1 cellular context compared by ENCODE assay signal in genomic region chr2:120323214-120323613, GRCh38.
TF ChIP-seq lines count a peak whose summit lies in the region.

No MANE protein-coding gene starts in this region.

TF ChIP-seq in H1, 55 proteins besides CTCF, POLR2A, EP300 and RAD21:
- no peak for TF ChIP-seq KDM1A (IDR thresholded peaks at IDR 0.05; ENCODE audit: borderline replicate concordance, low read length)
- peak; percentile 44; the same call in 1 of the 2 replicates for TF ChIP-seq CEBPB (IDR thresholded peaks at IDR 0.05; ENCODE audit: low read depth, low read length)
- TF ChIP-seq TAF7 (optimal IDR thresholded peaks at IDR 0.05; ENCODE audit: borderline replicate concordance, low read depth, low read length) = no peak
- TF ChIP-seq TAF1 (IDR thresholded peaks at IDR 0.05; ENCODE audit: low read depth, low read length) = no peak
- no peak for TF ChIP-seq ZNF274 (IDR thresholded peaks at IDR 0.05; ENCODE audit: borderline replicate concordance, extremely low read depth, low read length)
- no peak for TF ChIP-seq ATF2 (IDR thresholded peaks at IDR 0.05; ENCODE audit: low read length)
